ENCODE assay signal across 35 cellular contexts in the genomic region with DNA sequence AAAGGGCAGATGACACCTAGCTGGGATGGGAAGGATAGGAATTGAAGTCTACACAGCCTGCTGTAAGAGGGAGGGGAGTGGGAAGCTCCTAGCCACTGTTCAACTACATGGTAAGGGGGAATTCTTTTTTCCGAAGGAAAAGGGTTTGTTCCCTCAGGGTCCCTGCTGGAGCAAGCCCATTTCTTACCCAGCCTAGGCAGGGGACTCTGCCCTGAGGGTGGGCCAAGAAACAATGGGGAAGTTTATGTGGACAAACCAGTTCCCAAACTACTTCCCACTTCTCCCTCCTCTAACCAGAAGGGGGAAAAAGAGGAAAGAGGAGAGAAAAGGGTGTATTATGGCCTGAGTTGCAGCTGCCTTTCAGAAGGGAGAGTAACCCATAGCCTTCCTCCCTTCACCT. TPM values are rescaled to one million over a fixed set of nuclear protein-coding genes. Genes with fewer than 3 reads are reported as not detected.
"Had no signal": no experiment of that assay in that cellular context is flagged by ENCODE, and none has a peak within 500 bp of the region (broad histone marks: within the 10 kb centered on the region; RNA-seq: fewer than 3 reads in every experiment).

No MANE protein-coding gene starts in this region.

- H3K36me3 ChIP-seq: adrenal gland, breast epithelium had no signal

- DNase-seq: activated CD4-positive, alpha-beta memory T cell treated with anti-CD3 and anti-CD28 coated beads, Interleukin-2, amount 10 ng/mL, durations not matched to agents 7 days and 5 days; activated CD4-positive, alpha-beta T cell treated with anti-CD3 and anti-CD28 coated beads for 36 hours; activated CD4-positive, alpha-beta T cell treated with anti-CD3 and anti-CD28 coated beads, Interleukin-2, amount 50 U/mL, for 1 hour; activated gamma-delta T cell treated with Interleukin-2 at 50 U/mL for 16 hours; activated naive CD4-positive, alpha-beta T cell treated with anti-CD3 and anti-CD28 coated beads, Interleukin-2, amount 50 U/mL, for 16 hours; activated naive CD8-positive, alpha-beta T cell treated with anti-CD3 and anti-CD28 coated beads, Interleukin-2, amount 10 ng/mL, durations not matched to agents 7 days and 5 days; activated T-cell treated with anti-CD3 and anti-CD28 coated beads for 4 hours; activated T-cell treated with anti-CD3 and anti-CD28 coated beads, Interleukin-2, amount 50 U/mL, for 48 hours; adrenal gland; aorta; caudate nucleus; NCI-H1092 treated with DMSO at 0.1 percent for 48 hours; NCI-H1417 treated with DMSO at 0.1 percent for 48 hours; NCI-H1694; NCI-H2029; NCI-H2107; NCI-H2171 treated with DMSO at 0.1 percent for 48 hours; NCI-H226; NCI-H526; NCI-H82; OCI-M1; RPMI8226; T-cell; T-helper 2 cell; T1000 had no signal

- H3K4me1 ChIP-seq: adrenal gland, breast epithelium had no signal

- H3K9me3 ChIP-seq: adrenal gland had no signal

- ATAC-seq: activated CD4-positive, alpha-beta T cell treated with anti-CD3 and anti-CD28 coated beads for 36 hours; activated T-helper 17 cell treated with anti-CD3 and anti-CD28 coated beads, Interleukin-2, amount 50 U/mL, for 72 hours; Panc1; Right ventricle myocardium inferior; T-cell had no signal

- H3K4me3 ChIP-seq: adrenal gland, breast epithelium, SK-N-MC had no signal

- H3K27ac ChIP-seq: breast epithelium, SK-N-MC, VCaP had no signal

RNA-seq across cellular contexts. Expression of gene VSIG4, which starts 13.5 kb away (rescaled TPM):
- total RNA-seq: activated CD4-positive, alpha-beta memory T cell treated with anti-CD3 and anti-CD28 coated beads, Interleukin-2, amount 10 ng/mL, durations not matched to agents 7 days and 5 days; activated CD8-positive, alpha-beta memory T cell treated with anti-CD3 and anti-CD28 coated beads for 36 hours; chondrocyte; MCF 10A; NCI-H460 had no signal
